In the genomic region with DNA sequence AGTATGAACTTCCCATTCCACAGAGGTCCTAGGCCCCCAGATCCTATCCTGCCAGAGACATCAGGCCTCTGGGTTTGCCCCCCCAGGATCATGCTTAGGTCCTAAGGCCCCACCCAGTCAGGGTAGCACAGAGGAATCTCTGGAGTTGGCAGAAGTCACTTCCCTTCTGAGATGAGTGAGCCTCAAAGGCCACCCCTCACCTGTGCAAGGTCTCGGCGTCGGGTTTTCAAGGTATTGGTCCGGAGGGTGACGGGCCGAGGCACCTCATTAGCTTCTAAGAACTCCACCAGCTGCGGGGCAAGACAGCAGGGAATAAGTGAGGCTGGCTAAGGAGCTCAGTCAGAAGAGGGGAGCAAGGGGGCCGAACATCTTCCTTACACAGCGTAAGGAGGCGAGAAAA, we compare ENCODE assay signal across 10 cellular contexts.
"Had no signal": no experiment of that assay in that cellular context is flagged by ENCODE, and none has a peak within 500 bp of the region (broad histone marks: within the 10 kb centered on the region; RNA-seq: fewer than 3 reads in every experiment).

No MANE protein-coding gene starts in this region.

- DNase-seq: gastrocnemius medialis, sigmoid colon, upper lobe of left lung had no signal

- H3K27me3 ChIP-seq: cardiac muscle cell, gastrocnemius medialis, sigmoid colon, upper lobe of left lung had no signal

- H3K27ac ChIP-seq: cardiac muscle cell, gastrocnemius medialis, sigmoid colon, upper lobe of left lung had no signal

- H3K9me3 Mint-ChIP-seq: activated T-helper 2 cell treated with anti-CD3 and anti-CD28 coated beads, Interferon-gamma antibody, Interleukin-2, Interleukin-4, amounts not matched to agents 10 μg/mL and 5 μg/mL and 100 μg/mL, durations not matched to agents 14 hours and 24 hours and 36 hours; nephron progenitor cell; T-helper 2 cell treated with Interferon-gamma antibody and Interleukin-4, amounts not matched to agents 5 μg/mL and 100 μg/mL, for 36 hours had no signal

- H3K9me3 ChIP-seq: gastrocnemius medialis, sigmoid colon, upper lobe of left lung had no signal

- FAIRE-seq: colon, keratinocyte had no signal

- H3K27ac Mint-ChIP-seq: activated T-helper 2 cell treated with anti-CD3 and anti-CD28 coated beads, Interferon-gamma antibody, Interleukin-2, Interleukin-4, amounts not matched to agents 10 μg/mL and 5 μg/mL and 100 μg/mL, durations not matched to agents 14 hours and 24 hours and 36 hours; nephron progenitor cell had no signal

- H3K4me3 ChIP-seq: cardiac muscle cell, gastrocnemius medialis, sigmoid colon, upper lobe of left lung had no signal

- H3K4me3 Mint-ChIP-seq: nephron progenitor cell; T-helper 2 cell treated with Interferon-gamma antibody and Interleukin-4, amounts not matched to agents 5 μg/mL and 100 μg/mL, for 36 hours had no signal

- ATAC-seq: left ventricle myocardium superior had no signal
